Comparison of ENCODE assay signal across 8 cellular contexts in the genomic region with DNA sequence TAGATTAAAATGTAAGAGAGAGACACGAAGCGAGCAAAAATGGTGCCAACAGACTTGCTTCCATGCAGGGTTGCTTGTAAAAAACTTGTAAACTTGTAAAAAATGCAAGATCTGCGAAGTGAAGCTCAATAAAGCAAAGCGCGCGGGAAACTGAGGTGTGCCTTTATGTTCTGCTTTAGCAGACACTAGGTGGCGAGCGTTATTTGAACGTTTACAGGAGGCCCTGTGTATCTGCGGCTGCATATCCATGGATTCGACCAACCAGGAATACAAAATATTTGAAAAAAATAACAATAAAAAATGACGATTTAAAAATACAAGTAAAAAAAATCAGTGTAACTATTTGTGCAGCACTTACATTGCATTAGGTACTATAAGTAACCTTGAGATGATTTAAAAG. TPM values are rescaled to one million over a fixed set of nuclear protein-coding genes. Genes with fewer than 3 reads are reported as not detected.
A peak's percentile ranks its signal among the peaks of the same experiment; 100 is the strongest.
DNase-seq lines count a peak whose midpoint lies in the region; ATAC-seq and TF ChIP-seq lines count a peak whose summit lies in the region.

No MANE protein-coding gene starts in this region.

- no peak overlapping the region for H3K14ac ChIP-seq in neuronal stem cell (ENCODE audit: low read length)

- no peak for ATAC-seq in GM18502 (IDR thresholded peaks at IDR 0.05; ENCODE audit: poor library complexity, unreplicated experiment)
- ATAC-seq in HG02571 (IDR thresholded peaks at IDR 0.05; ENCODE audit: unreplicated experiment) = no peak

- H3K27me3 Mint-ChIP-seq in Calu3 (ENCODE audit: unreplicated experiment) = no peaks in the 10 kb centered on the region
- H3K27me3 Mint-ChIP-seq in activated naive CD4-positive, alpha-beta T cell treated with anti-CD3 and anti-CD28 coated beads, Interleukin-2, amount 50 U/mL, for 24 hours = no peaks in the 10 kb centered on the region

- H4K91ac ChIP-seq in neuronal stem cell (ENCODE audit: low read depth, low read length, poor library complexity) = no peak overlapping the region

- no peak overlapping the region for H3K27ac ChIP-seq in neuronal stem cell (replicated peaks; ENCODE audit: low read length)

- BruUV-seq in Calu3 (replicated peaks; lab: Mats Ljungman, UMichigan) = no TSS peak

- H3K4me2 ChIP-seq in neuronal stem cell (ENCODE audit: insufficient read depth, low read length, poor library complexity, severe bottlenecking) = no peak overlapping the region

- H2AFZ ChIP-seq in neuronal stem cell (ENCODE audit: low read length) = no peak overlapping the region

- H3K4me1 Mint-ChIP-seq in Calu3 (ENCODE audit: low read depth, unreplicated experiment) = peaks cover 19% of the 10 kb centered on the region
- peaks cover 65% of the 10 kb centered on the region for H3K4me1 Mint-ChIP-seq in activated naive CD4-positive, alpha-beta T cell treated with anti-CD3 and anti-CD28 coated beads, Interleukin-2, amount 50 U/mL, for 24 hours

- no peaks in the 10 kb centered on the region for H3K9me3 Mint-ChIP-seq in Calu3 (ENCODE audit: low read depth, unreplicated experiment)
- no peaks in the 10 kb centered on the region for H3K9me3 Mint-ChIP-seq in activated naive CD4-positive, alpha-beta T cell treated with anti-CD3 and anti-CD28 coated beads, Interleukin-2, amount 50 U/mL, for 24 hours

- peaks cover 1 to 13% of the 10 kb centered on the region in 2 donors for H3K4me1 ChIP-seq in neuronal stem cell (ENCODE audit: control insufficient read depth in 2 of 2, insufficient read depth in 1 of 2, low read depth in 1 of 2, low read length in 2 of 2)

- H3K36me3 Mint-ChIP-seq in Calu3 (ENCODE audit: insufficient read depth, unreplicated experiment) = peaks cover 34% of the 10 kb centered on the region
- peaks cover 8% of the 10 kb centered on the region for H3K36me3 Mint-ChIP-seq in activated naive CD4-positive, alpha-beta T cell treated with anti-CD3 and anti-CD28 coated beads, Interleukin-2, amount 50 U/mL, for 24 hours

- H3K4me3 ChIP-seq in neuronal stem cell (ENCODE audit: low read length in 2 of 2) = peak overlapping the region in 1 of 2 donors; percentile 85

- H3K27ac Mint-ChIP-seq in Calu3 (ENCODE audit: unreplicated experiment) = no peak overlapping the region
- H3K27ac Mint-ChIP-seq in activated naive CD4-positive, alpha-beta T cell treated with anti-CD3 and anti-CD28 coated beads, Interleukin-2, amount 50 U/mL, for 24 hours = peak overlapping the region; percentile 68

- H3K18ac ChIP-seq in neuronal stem cell (ENCODE audit: low read length) = no peak overlapping the region

- no peak for TF ChIP-seq CTCF in Calu3 (IDR thresholded peaks at IDR 0.05; ENCODE audit: unreplicated experiment)

- no CpG with 5 or more reads among the region's 12 CpGs for WGBS in neuronal stem cell (ENCODE audit: extremely low coverage in 2 of 2, insufficient read length in 2 of 2, insufficient replicate concordance in 1 of 2), 2 donors

- intact Hi-C loops in Calu3 (cut with micrococcal nuclease; ENCODE audit: unreplicated experiment) = loop anchor here (10.0 kb wide), 3 partner anchors 75 to 325 kb away; a partner anchor contains a TSS

- no peak overlapping the region for H3K23ac ChIP-seq in neuronal stem cell (ENCODE audit: low read depth, low read length, poor library complexity)

- no peak overlapping the region for H4K8ac ChIP-seq in neuronal stem cell (ENCODE audit: low read depth, low read length)

- DNase-seq in Calu3 = no peak
- peak; percentile 49 for DNase-seq in LHCN-M2 (ENCODE audit: low read depth)
- DNase-seq in kidney tubule cell (ENCODE audit: low spot score) = peak; percentile 39
- DNase-seq in neuronal stem cell (ENCODE audit: low spot score) = no peak
- DNase-seq in NCI-H1105 (lab: John Stamatoyannopoulos, UW) = no peak

- H3K36me3 ChIP-seq in neuronal stem cell (replicated peaks in 1 of 2; ENCODE audit: control insufficient read depth in 2 of 2, insufficient read depth in 2 of 2, low read length in 2 of 2) = peaks cover 11 to 70% of the 10 kb centered on the region in 2 donors

- CTCF ChIA-PET in Calu3 (lab: Charles Lee) = interaction anchor here (0.6 to 2.1 kb wide), 4 partner anchors 111 to 329 kb away, joined by 3 to 8 read pairs (median 6); no protein-coding TSS in a partner anchor

- H2AK5ac ChIP-seq in neuronal stem cell (ENCODE audit: low read depth, low read length) = no peak overlapping the region

- H3K27me3 ChIP-seq in neuronal stem cell (ENCODE audit: control insufficient read depth in 3 of 3, insufficient read depth in 3 of 3, low read depth in 1 of 3, low read length in 3 of 3) = no peaks in the 10 kb centered on the region

- peak overlapping the region; percentile 82 for H3K4me3 Mint-ChIP-seq in Calu3 (ENCODE audit: low read depth, unreplicated experiment)
- H3K4me3 Mint-ChIP-seq in activated naive CD4-positive, alpha-beta T cell treated with anti-CD3 and anti-CD28 coated beads, Interleukin-2, amount 50 U/mL, for 24 hours = peak overlapping the region; percentile 97

- H3K79me1 ChIP-seq in neuronal stem cell (ENCODE audit: low read depth, low read length) = peaks cover 2% of the 10 kb centered on the region

- H3K9ac ChIP-seq in neuronal stem cell (ENCODE audit: low read depth, low read length, poor library complexity) = no peak overlapping the region

- no peak overlapping the region for H2BK12ac ChIP-seq in neuronal stem cell (ENCODE audit: low read length)

- no peak overlapping the region for H2BK5ac ChIP-seq in neuronal stem cell (ENCODE audit: low read length)

- no peak overlapping the region for H2BK120ac ChIP-seq in neuronal stem cell (ENCODE audit: low read depth, low read length)

- no peak overlapping the region for H3K4ac ChIP-seq in neuronal stem cell (ENCODE audit: low read length)

- no peak overlapping the region for H2BK15ac ChIP-seq in neuronal stem cell (ENCODE audit: low read length)

- no peaks in the 10 kb centered on the region for H3K9me3 ChIP-seq in neuronal stem cell (replicated peaks in 1 of 2; ENCODE audit: control insufficient read depth in 2 of 2, insufficient read depth in 1 of 2, low read depth in 1 of 2, low read length in 2 of 2)

RNA-seq across cellular contexts. Expression of a gene that starts 1.5 kb away (rescaled TPM):
- 61.7 and 70.8 TPM in 2 replicates for total RNA-seq in Calu3 (2022)
- 54.5 and 55.5 TPM in 2 replicates for total RNA-seq in LHCN-M2 (2014; rRNA removed)
- 65.1 TPM for polyA plus RNA-seq in LHCN-M2 (2012)
- polyA plus RNA-seq in neuronal stem cell (2013, experiment 1 of 2) = 48.4 TPM
- 50.1 TPM for polyA plus RNA-seq in neuronal stem cell (2013, experiment 2 of 2)

RNA-seq across cellular contexts. Expression of a gene that starts 17.8 kb away (rescaled TPM):
- total RNA-seq in Calu3 (2022) (56.7 and 58.1 TPM in 2 replicates), LHCN-M2 (2014; rRNA removed) (125 and 129 TPM in 2 replicates)
- 171 TPM for polyA plus RNA-seq in LHCN-M2 (2012)
- polyA plus RNA-seq in neuronal stem cell (2013, experiment 1 of 2) = 216 TPM
- polyA plus RNA-seq in neuronal stem cell (2013, experiment 2 of 2) = 212 TPM

Comparison
In these comparisons a context has a peak if more than half of its experiments do, and no peak if none do; other contexts are left out.
1. DNase-seq: peak in LHCN-M2 (single experiment) and kidney tubule cell (single experiment); none in Calu3 (single experiment), neuronal stem cell (single experiment) and NCI-H1105 (single experiment).